10 cellular contexts compared by ENCODE assay signal in genomic region chr17:29154516-29155234, GRCh38. TPM values are rescaled to one million over a fixed set of nuclear protein-coding genes. Genes with fewer than 3 reads are reported as not detected.
DNase-seq lines count a peak whose midpoint lies in the region; ATAC-seq and TF ChIP-seq lines count a peak whose summit lies in the region.
"Had no signal": no experiment of that assay in that cellular context is flagged by ENCODE, and none has a peak within 500 bp of the region (broad histone marks: within the 10 kb centered on the region; RNA-seq: fewer than 3 reads in every experiment).

No MANE protein-coding gene starts in this region.

- CTCF ChIA-PET in WTC11 (lab: Charles Lee), result interaction anchor here (0.9 to 13.1 kb wide), 4 partner anchors 9 to 98 kb away, joined by 3 to 464 read pairs (median 8); partner anchors contain the start of gene MYO18A

- H3K27me3 ChIP-seq in GM23248 (replicated peaks; ENCODE audit: insufficient read depth) (no peaks in the 10 kb centered on the region), heart right ventricle (no peaks in the 10 kb centered on the region), gastrocnemius medialis (no peaks in the 10 kb centered on the region)

- WGBS in GM23248 (ENCODE audit: low coverage in 1 of 2, low lambda C conversion rate in 2 of 2, missing lambda C conversion rate in 2 of 2), 2 experiments, result 31 to 48% methylated on average over 11 of the region's 11 CpGs
- 40% methylated on average over 11 of the region's 11 CpGs for WGBS in heart right ventricle, 2 donors

- H3K27ac ChIP-seq in GM23248 (peak overlapping the region; percentile 41), heart right ventricle (peak overlapping the region in 9 of 10 donors; percentile 46 to 89 (median 81)), gastrocnemius medialis (peak overlapping the region; percentile 69 to 72 (median 70))

- intact Hi-C loops in heart right ventricle (cut with DNase I) (loop anchor here in 2 of 10 donors (5.0 to 10.0 kb wide), 2 partner anchors 63 to 130 kb away; no protein-coding TSS in a partner anchor), gastrocnemius medialis (cut with DNase I; ENCODE audit: low total_unique reads) (no loop called here)

- H3K27me3 Mint-ChIP-seq in WTC11 (ENCODE audit: low read depth), result no peaks in the 10 kb centered on the region

- no peaks in the 10 kb centered on the region for H3K9me3 ChIP-seq in GM23248 (ENCODE audit: low read depth)
- no peaks in the 10 kb centered on the region for H3K9me3 ChIP-seq in heart right ventricle
- no peaks in the 10 kb centered on the region for H3K9me3 ChIP-seq in gastrocnemius medialis

- H3K4me3 ChIP-seq in GM23248 (no peak overlapping the region), heart right ventricle (no peak overlapping the region), gastrocnemius medialis (peak overlapping the region in 1 of 4 donors; percentile 44)

- no peaks in the 10 kb centered on the region; the same call in 1 of the 2 replicates for H3K79me2 ChIP-seq in GM23248 (ENCODE audit: insufficient read depth)

- H3K4me3 Mint-ChIP-seq in WTC11, result no peak overlapping the region

- DNase-seq in GM23248 (peak; percentile 53), WTC11 (ENCODE audit: low spot score) (no peak), heart right ventricle (no peak), gastrocnemius medialis (no peak), COLO668 (lab: John Stamatoyannopoulos, UW; ENCODE audit: unreplicated experiment) (no peak), NCI-H1105 treated with DMSO at 0.1 percent for 48 hours (lab: John Stamatoyannopoulos, UW) (no peak)
- DNase-seq: amniotic stem cell, NCI-H1048 had no signal

- no peaks in the 10 kb centered on the region for H3K36me3 ChIP-seq in GM23248 (ENCODE audit: low read depth)
- no peaks in the 10 kb centered on the region for H3K36me3 ChIP-seq in heart right ventricle
- H3K36me3 ChIP-seq in gastrocnemius medialis, result no peaks in the 10 kb centered on the region

- no peaks in the 10 kb centered on the region; the same call in 1 of the 2 replicates for H3K36me3 Mint-ChIP-seq in WTC11

- peak overlapping the region; percentile 59 for H3K4me2 ChIP-seq in GM23248 (ENCODE audit: unreplicated experiment)

- POLR2A ChIA-PET in WTC11 (lab: Charles Lee), result interaction anchor here (0.5 to 1.7 kb wide), 2 partner anchors 24 to 1179 kb away, joined by 3 to 5 read pairs; no protein-coding TSS in a partner anchor

- H3K9me3 Mint-ChIP-seq in WTC11, result no peaks in the 10 kb centered on the region

- H3F3A ChIP-seq in GM23248 (ENCODE audit: insufficient read depth), result 0 out of 2 replicates have a peak, but pooled peaks cover 5% of the 10 kb centered on the region

- H3K4me1 Mint-ChIP-seq in WTC11, result peaks cover 39% of the 10 kb centered on the region

- H3K9ac ChIP-seq in GM23248, result no peak overlapping the region

- H3K4me1 ChIP-seq in GM23248 (ENCODE audit: insufficient read depth), result peaks cover 44% of the 10 kb centered on the region
- H3K4me1 ChIP-seq in heart right ventricle, result peaks cover 22 to 84% (median 70%) of the 10 kb centered on the region in 9 donors
- H3K4me1 ChIP-seq in gastrocnemius medialis, result peaks cover 26 to 39% of the 10 kb centered on the region in 2 donors

- H2AFZ ChIP-seq in GM23248, result peak overlapping the region; percentile 22; the same call in 1 of the 2 replicates

- no peaks in the 10 kb centered on the region for H3K9me2 ChIP-seq in GM23248 (ENCODE audit: insufficient read depth)

- ATAC-seq in WTC11, result no peak
- ATAC-seq in heart right ventricle, result peak in 7 of 8 donors; percentile 41 to 62 (median 50)
- ATAC-seq in gastrocnemius medialis, result peak; percentile 11 to 67
- no peak for ATAC-seq in GM21528 (IDR thresholded peaks at IDR 0.05; ENCODE audit: low FRiP score, unreplicated experiment)
- ATAC-seq in HG03354 (IDR thresholded peaks at IDR 0.05; ENCODE audit: poor library complexity, severe bottlenecking, unreplicated experiment), result no peak

- TF ChIP-seq CTCF in WTC11 (IDR thresholded peaks at IDR 0.05), result no peak
- no peak for TF ChIP-seq CTCF in heart right ventricle (IDR thresholded peaks at IDR 0.05)
- no peak for TF ChIP-seq CTCF in gastrocnemius medialis (IDR thresholded peaks at IDR 0.05 in 4 of 5, conservative IDR thresholded peaks at IDR 0.05 in 1 of 5)

- TF ChIP-seq POLR2A in gastrocnemius medialis (IDR thresholded peaks at IDR 0.05), result no peak

- in situ Hi-C loops in GM23248 (cut with MboI) (no loop called here), gastrocnemius medialis (cut with MboI; ENCODE audit: low sequenced_read_pairs in 4 of 4) (loop anchor here in 2 of 4 donors (10.0 to 25.0 kb wide), 2 partner anchors 70 to 133 kb away; partner anchors contain the start of gene NUFIP2 (in 1 of the 2))

- no peaks in the 10 kb centered on the region for H4K20me1 ChIP-seq in GM23248 (ENCODE audit: insufficient read depth)

- peak overlapping the region; percentile 83 for H3K27ac Mint-ChIP-seq in WTC11

TF ChIP-seq in WTC11, 78 proteins besides CTCF, POLR2A, EP300 and RAD21:
- TF ChIP-seq MXD4 (CRISPR knock-in tag; IDR thresholded peaks at IDR 0.05; ENCODE audit: borderline replicate concordance) (no peak), ZNF281 (CRISPR knock-in tag; IDR thresholded peaks at IDR 0.05) (no peak), ZNF317 (CRISPR knock-in tag; IDR thresholded peaks at IDR 0.05; ENCODE audit: borderline replicate concordance, low read depth) (no peak), ZBTB21 (CRISPR knock-in tag; IDR thresholded peaks at IDR 0.05; ENCODE audit: borderline replicate concordance) (no peak), ZNF396 (CRISPR knock-in tag; IDR thresholded peaks at IDR 0.05; ENCODE audit: borderline replicate concordance) (no peak), ZSCAN18 (CRISPR knock-in tag; IDR thresholded peaks at IDR 0.05) (no peak), RELA (CRISPR knock-in tag; IDR thresholded peaks at IDR 0.05; ENCODE audit: borderline replicate concordance) (no peak)
TF ChIP-seq in WTC11: peak in this region for 0.

RNA-seq across cellular contexts. Expression of gene MYO18A, which starts 25.5 kb away (rescaled TPM):
- 30.5 and 33.9 TPM in 2 replicates for total RNA-seq in GM23248 (2014; rRNA removed; shearing (Covaris generic))
- polyA plus RNA-seq in GM23248 (2016; fragmentation: Nextera tagmentation; extraction: Ambion mirVana) (12.6 and 16.0 TPM in 2 replicates), heart right ventricle (100 to 1,000 TPM in 1 of 2 donors, 10 to 100 TPM in 1; 61.4 to 442 TPM)
- total RNA-seq in WTC11 (2021) (38.5 to 54.9 TPM (median 42.5 TPM) in 3 replicates), heart right ventricle (100 to 1,000 TPM; 217 to 408 (median 327) TPM), gastrocnemius medialis (1,000 to 10,000 TPM in 1 of 4 donors, 100 to 1,000 TPM in 3; 526 to 1,058 (median 835) TPM)

Comparison
In these comparisons a context has a peak if more than half of its experiments do, and no peak if none do; other contexts are left out.
1. ATAC-seq: peak in heart right ventricle (7 of 8) and gastrocnemius medialis (2 of 2); none in WTC11 (single experiment), GM21528 (single experiment) and HG03354 (single experiment).
2. Peak in every context shown above with its lines, with median percentiles within 50 percentile points of each other: H3K27ac ChIP-seq.